Comparison of ENCODE assay signal across 13 cellular contexts in the genomic region with DNA sequence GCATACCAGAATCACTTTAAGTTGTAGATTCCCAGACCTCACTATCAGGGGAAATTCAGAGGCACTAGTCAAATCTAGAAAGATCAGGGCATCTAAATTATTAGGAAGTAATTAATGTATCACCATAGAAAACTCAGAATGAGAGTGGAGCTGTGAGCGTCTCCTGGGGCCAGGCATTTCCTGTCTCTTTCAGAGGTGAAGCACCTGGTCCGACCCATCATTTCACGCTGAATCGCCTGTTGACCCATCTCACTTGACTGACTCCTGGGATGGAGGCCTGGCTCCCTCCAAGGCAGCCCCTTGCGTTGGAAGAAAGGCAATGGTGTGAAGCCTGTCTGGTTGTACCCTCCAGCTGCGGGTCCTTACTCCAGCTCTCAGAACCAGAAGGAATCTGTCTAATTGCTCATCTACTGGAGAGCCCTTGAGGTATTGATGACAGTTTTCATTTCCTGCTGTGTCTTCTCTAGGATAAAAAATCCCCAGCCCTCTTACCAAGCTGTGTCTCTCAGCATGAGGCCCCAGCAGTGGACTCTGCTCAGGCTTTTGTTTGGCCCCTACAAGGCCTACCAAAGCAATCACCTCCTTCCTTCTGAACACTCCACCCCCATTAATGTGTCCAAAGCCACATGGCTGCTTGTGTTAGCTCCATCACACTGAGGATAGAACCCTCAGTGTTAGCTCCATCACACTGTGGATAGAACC.
"Had no signal": no experiment of that assay in that cellular context is flagged by ENCODE, and none has a peak within 500 bp of the region (broad histone marks: within the 10 kb centered on the region; RNA-seq: fewer than 3 reads in every experiment).

No MANE protein-coding gene starts in this region.

- H3K9me3 Mint-ChIP-seq: activated CD4-positive, alpha-beta T cell treated with anti-CD3 and anti-CD28 coated beads, Interleukin-2, amount 10 ng/mL, durations not matched to agents 7 days and 5 days; activated naive CD8-positive, alpha-beta T cell treated with anti-CD3 and anti-CD28 coated beads for 36 hours had no signal

- H3K9me3 ChIP-seq: gastrocnemius medialis, pancreas, stomach, thoracic aorta had no signal

- H3K27ac Mint-ChIP-seq: activated CD4-positive, alpha-beta T cell treated with anti-CD3 and anti-CD28 coated beads, Interleukin-2, amount 10 ng/mL, durations not matched to agents 7 days and 5 days; activated naive CD8-positive, alpha-beta T cell treated with anti-CD3 and anti-CD28 coated beads for 36 hours had no signal

- DNase-seq: activated CD4-positive, alpha-beta T cell treated with anti-CD3 and anti-CD28 coated beads, Interleukin-2, amount 10 ng/mL, durations not matched to agents 7 days and 5 days; activated CD4-positive, CD25-positive, alpha-beta regulatory T cell; activated CD8-positive, alpha-beta memory T cell treated with anti-CD3 and anti-CD28 coated beads for 24 hours; activated naive CD8-positive, alpha-beta T cell treated with anti-CD3 and anti-CD28 coated beads for 36 hours; brain microvascular endothelial cell; effector memory CD4-positive, alpha-beta T cell; gastrocnemius medialis; left ventricle myocardium superior; mesenchymal stem cell; pancreas; stimulated activated CD4-positive, alpha-beta T cell treated with anti-CD3 and anti-CD28 coated beads, Interleukin-4, amount 100 ng/mL, for 1 hour; stomach had no signal

- H3K27me3 ChIP-seq: pancreas had no signal

- H3K36me3 ChIP-seq: brain microvascular endothelial cell, gastrocnemius medialis, pancreas, stomach, thoracic aorta had no signal

- H3K27ac ChIP-seq: brain microvascular endothelial cell, gastrocnemius medialis, pancreas, stomach, thoracic aorta had no signal

- H3K4me1 ChIP-seq: gastrocnemius medialis, pancreas had no signal

- H3K4me3 ChIP-seq: gastrocnemius medialis, pancreas, stomach, thoracic aorta had no signal

- ATAC-seq: gastrocnemius medialis, left ventricle myocardium superior, pancreas had no signal

- H3K4me3 Mint-ChIP-seq: activated CD4-positive, alpha-beta T cell treated with anti-CD3 and anti-CD28 coated beads, Interleukin-2, amount 10 ng/mL, durations not matched to agents 7 days and 5 days; activated naive CD8-positive, alpha-beta T cell treated with anti-CD3 and anti-CD28 coated beads for 36 hours had no signal

- H3K36me3 Mint-ChIP-seq: activated naive CD8-positive, alpha-beta T cell treated with anti-CD3 and anti-CD28 coated beads for 36 hours had no signal
